23 cellular contexts compared by ENCODE assay signal in genomic region chr5:84364043-84364442, GRCh38. TPM values are rescaled to one million over a fixed set of nuclear protein-coding genes. Genes with fewer than 3 reads are reported as not detected.
"Had no signal": no experiment of that assay in that cellular context is flagged by ENCODE, and none has a peak within 500 bp of the region (broad histone marks: within the 10 kb centered on the region; RNA-seq: fewer than 3 reads in every experiment).

No MANE protein-coding gene starts in this region.

- H3K4me1 ChIP-seq: left lung, pancreas, right lobe of liver, suprapubic skin had no signal

- H3K4me3 Mint-ChIP-seq: endodermal cell; mesothelial cell of epicardium; naive B cell; natural killer cell treated with Interleukin-12 subunit alpha and Interleukin-12 subunit beta and Interleukin-15 and Interleukin-18, amount 100 ng/mL, for 72 hours; neural crest cell; stimulated activated naive CD8-positive, alpha-beta T cell treated with anti-CD3 and anti-CD28 coated beads, Interleukin-15, amount 100 ng/mL, for 72 hours had no signal

- FAIRE-seq: pancreas had no signal

- DNase-seq: effector CD8-positive, alpha-beta T cell; endodermal cell; head of caudate nucleus; left cardiac atrium; left lung; mesenchymal stem cell; mucosa of descending colon; naive B cell; pancreas; right lobe of liver; small intestine; stimulated activated CD4-positive, alpha-beta T cell treated with anti-CD3 and anti-CD28 coated beads, Interleukin-15, amount 100 ng/mL, for 24 hours; stimulated activated CD4-positive, alpha-beta T cell treated with anti-CD3 and anti-CD28 coated beads, Interleukin-2, amount 100 ng/mL, for 48 hours; stimulated activated CD8-positive, alpha-beta memory T cell treated with anti-CD3 and anti-CD28 coated beads, Interleukin-4, amount 100 ng/mL, for 48 hours; stimulated activated naive CD4-positive, alpha-beta T cell; stimulated activated naive CD8-positive, alpha-beta T cell treated with anti-CD3 and anti-CD28 coated beads, Interleukin-15, amount 100 ng/mL, for 72 hours; trophoblast cell had no signal

- H3K27me3 Mint-ChIP-seq: naive B cell; natural killer cell treated with Interleukin-12 subunit alpha and Interleukin-12 subunit beta and Interleukin-15 and Interleukin-18, amount 100 ng/mL, for 72 hours; stimulated activated naive CD8-positive, alpha-beta T cell treated with anti-CD3 and anti-CD28 coated beads, Interleukin-15, amount 100 ng/mL, for 72 hours had no signal

- H3K36me3 ChIP-seq: left lung, neutrophil, pancreas, right lobe of liver, suprapubic skin had no signal

- H3K4me3 ChIP-seq: left lung, mucosa of descending colon, pancreas, right lobe of liver, suprapubic skin had no signal

- H3K9me3 Mint-ChIP-seq: endodermal cell; neural crest cell; stimulated activated naive CD8-positive, alpha-beta T cell treated with anti-CD3 and anti-CD28 coated beads, Interleukin-15, amount 100 ng/mL, for 72 hours had no signal

- H3K27ac Mint-ChIP-seq: endodermal cell; mesothelial cell of epicardium; naive B cell; natural killer cell treated with Interleukin-12 subunit alpha and Interleukin-12 subunit beta and Interleukin-15 and Interleukin-18, amount 100 ng/mL, for 72 hours; stimulated activated naive CD8-positive, alpha-beta T cell treated with anti-CD3 and anti-CD28 coated beads, Interleukin-15, amount 100 ng/mL, for 72 hours had no signal

- H3K4me1 Mint-ChIP-seq: endodermal cell; mesothelial cell of epicardium; naive B cell; neural crest cell; stimulated activated naive CD8-positive, alpha-beta T cell treated with anti-CD3 and anti-CD28 coated beads, Interleukin-15, amount 100 ng/mL, for 72 hours had no signal

- H3K27me3 ChIP-seq: left lung, neutrophil, pancreas, right lobe of liver, suprapubic skin had no signal

- H3K27ac ChIP-seq: epithelial cell of prostate, left lung, neutrophil, pancreas, right lobe of liver, suprapubic skin had no signal

- H3K36me3 Mint-ChIP-seq: naive B cell; natural killer cell treated with Interleukin-12 subunit alpha and Interleukin-12 subunit beta and Interleukin-15 and Interleukin-18, amount 100 ng/mL, for 72 hours had no signal

- H3K9me3 ChIP-seq: left lung, mucosa of descending colon, neutrophil, pancreas, right lobe of liver, suprapubic skin had no signal

RNA-seq across cellular contexts. Expression of gene EDIL3, which starts 20.6 kb away (rescaled TPM):
- total RNA-seq: natural killer cell treated with Interleukin-12 subunit alpha and Interleukin-12 subunit beta and Interleukin-15 and Interleukin-18, amount 100 ng/mL, for 72 hours had no signal
